Comparison of ENCODE assay signal across 11 cellular contexts in genomic region chr2:219451626-219452360, GRCh38. TPM values are rescaled to one million over a fixed set of nuclear protein-coding genes. Genes with fewer than 3 reads are reported as not detected.
A peak's percentile ranks its signal among the peaks of the same experiment; 100 is the strongest.
DNase-seq lines count a peak whose midpoint lies in the region; ATAC-seq and TF ChIP-seq lines count a peak whose summit lies in the region.
"Had no signal": no experiment of that assay in that cellular context is flagged by ENCODE, and none has a peak within 500 bp of the region (broad histone marks: within the 10 kb centered on the region; RNA-seq: fewer than 3 reads in every experiment).

No MANE protein-coding gene starts in this region.

- H3K36me3 ChIP-seq in heart left ventricle: peaks cover 0 to 22% (median 0%) of the 10 kb centered on the region in 9 donors
- H3K36me3 ChIP-seq: BLaER1 treated with 17β-estradiol and CSF1 and Interleukin-3, amounts not matched to agents 10 nM and 100 nM had no signal

- H2BK15ac ChIP-seq in H9 (ENCODE audit: low read depth, low read length): no peak overlapping the region

- peaks cover 0 to 27% (median 0%) of the 10 kb centered on the region in 9 donors for H3K27me3 ChIP-seq in heart left ventricle
- no peaks in the 10 kb centered on the region; the same call in 1 of the 2 replicates for H3K27me3 ChIP-seq in H9 (ENCODE audit: insufficient read depth, low read length)

- peaks cover 5 to 9% (median 7%) of the 10 kb centered on the region in 3 experiments; a peak in 6 of 7 replicates for H3K36me3 Mint-ChIP-seq in H9 (ENCODE audit: insufficient read depth in 1 of 3, low read depth in 3 of 3)

- no peak overlapping the region for H3K14ac ChIP-seq in H9 (ENCODE audit: insufficient read depth, low read length)

- no peak overlapping the region for H3K4ac ChIP-seq in H9 (ENCODE audit: low read depth, low read length)

- peak overlapping the region in 1 of 3 experiments; percentile 72; a peak in 1 of 7 replicates for H3K27ac Mint-ChIP-seq in H9
- H3K27ac Mint-ChIP-seq: dendritic cell treated with granulocyte-macrophage colony-stimulating factor and Interleukin-4, amounts not matched to agents 40 ng/mL and 50 ng/mL, for 4 days had no signal

- H3K27me3 Mint-ChIP-seq in H9 (ENCODE audit: low read depth): peaks cover 36% of the 10 kb centered on the region

- no peak overlapping the region for H3K4me2 ChIP-seq in H9 (ENCODE audit: insufficient read depth, insufficient read length, low read length)

- no peaks in the 10 kb centered on the region for H3K9me3 ChIP-seq in heart left ventricle
- no peaks in the 10 kb centered on the region for H3K9me3 ChIP-seq in H9 (ENCODE audit: control insufficient read depth, low read depth, low read length)
- H3K9me3 ChIP-seq: BLaER1 treated with 17β-estradiol and CSF1 and Interleukin-3, amounts not matched to agents 10 nM and 100 nM; mucosa of descending colon had no signal

- DNase-seq in DMS 273 (lab: John Stamatoyannopoulos, UW; ENCODE audit: unreplicated experiment): peak; percentile 75
- peak; percentile 69 to 87 (median 84) for DNase-seq in heart left ventricle
- peak; percentile 11 for DNase-seq in putamen (ENCODE audit: low spot score)
- no peak for DNase-seq in ecto neural progenitor cell (ENCODE audit: low spot score)
- no peak for DNase-seq in H9
- DNase-seq: mucosa of descending colon had no signal

- H4K20me1 ChIP-seq in H9 (ENCODE audit: control insufficient read depth, insufficient read depth, insufficient read length): peaks cover 3% of the 10 kb centered on the region

- no peak overlapping the region for H4K91ac ChIP-seq in H9 (ENCODE audit: insufficient read length, low read depth, low read length)

- ATAC-seq in SK-N-SH treated with all-trans-retinoic acid at 6 μM for 48 hours (no peak), heart left ventricle (peak; percentile 11 to 57 (median 48)), HG03280 (IDR thresholded peaks at IDR 0.05; ENCODE audit: unreplicated experiment) (no peak), GM21825 (IDR thresholded peaks at IDR 0.05; ENCODE audit: unreplicated experiment) (no peak)
- ATAC-seq: mucosa of descending colon had no signal

- H3K9me3 Mint-ChIP-seq in H9: no peaks in the 10 kb centered on the region
- H3K9me3 Mint-ChIP-seq: dendritic cell treated with granulocyte-macrophage colony-stimulating factor and Interleukin-4, amounts not matched to agents 40 ng/mL and 50 ng/mL, for 4 days had no signal

- H3K4me1 ChIP-seq in heart left ventricle (peaks cover 0 to 51% (median 19%) of the 10 kb centered on the region in 12 donors), H9 (ENCODE audit: insufficient read depth, low read length) (no peaks in the 10 kb centered on the region)

- no peak overlapping the region for H3K9ac ChIP-seq in H9 (ENCODE audit: extremely low read depth, insufficient read length, low read length)
- H3K9ac ChIP-seq: BLaER1 treated with 17β-estradiol and CSF1 and Interleukin-3, amounts not matched to agents 10 nM and 100 nM had no signal

- H3K4me1 Mint-ChIP-seq in H9: peaks cover 7 to 22% of the 10 kb centered on the region in 2 experiments; a peak in 3 of 4 replicates

- WGBS in heart left ventricle, 4 donors: 56 to 67% (median 61%) methylated on average over 21 of the region's 21 CpGs
- no CpG with 5 or more reads among the region's 21 CpGs for WGBS in H9 (ENCODE audit: extremely low coverage, insufficient read length, low lambda C conversion rate)

- H2BK12ac ChIP-seq in H9 (ENCODE audit: insufficient read length, low read depth, low read length): no peak overlapping the region

- no peak overlapping the region for H4K5ac ChIP-seq in H9 (ENCODE audit: insufficient read length, low read depth, low read length)

- H3K56ac ChIP-seq in H9 (ENCODE audit: insufficient read length, low read depth, low read length): no peak overlapping the region

- no peaks in the 10 kb centered on the region for H3K79me1 ChIP-seq in H9 (ENCODE audit: insufficient read depth, low read depth, low read length, poor library complexity, severe bottlenecking)

- H4K8ac ChIP-seq in H9 (replicated peaks; ENCODE audit: insufficient read length, low read depth, low read length): no peak overlapping the region

- TF ChIP-seq CTCF in heart left ventricle (IDR thresholded peaks at IDR 0.05): no peak
- no peak for TF ChIP-seq CTCF in H9 (conservative IDR thresholded peaks at IDR 0.05)

- no peak for TF ChIP-seq POLR2A in heart left ventricle (IDR thresholded peaks at IDR 0.05)

- no peak overlapping the region for H2AK5ac ChIP-seq in H9 (ENCODE audit: insufficient read length, low read length)

- no peak overlapping the region for H3K4me3 ChIP-seq in heart left ventricle
- H3K4me3 ChIP-seq: BLaER1 treated with 17β-estradiol and CSF1 and Interleukin-3, amounts not matched to agents 10 nM and 100 nM; mucosa of descending colon had no signal

- H3K23me2 ChIP-seq in H9 (ENCODE audit: insufficient read length, low read depth, low read length, poor library complexity, severe bottlenecking): peaks cover 4% of the 10 kb centered on the region

- H3K27ac ChIP-seq in heart left ventricle (peak overlapping the region; percentile 72 to 96 (median 90)), H9 (ENCODE audit: insufficient read length, low read depth, low read length) (no peak overlapping the region)
- H3K27ac ChIP-seq: BLaER1 treated with 17β-estradiol and CSF1 and Interleukin-3, amounts not matched to agents 10 nM and 100 nM had no signal

- no peak overlapping the region for H3T11ph ChIP-seq in H9 (ENCODE audit: low read length)

- no peak overlapping the region for H3K23ac ChIP-seq in H9 (ENCODE audit: insufficient read length, low read depth, low read length)

- H2BK120ac ChIP-seq in H9 (ENCODE audit: low read depth, low read length, poor library complexity, severe bottlenecking): no peak overlapping the region

- no peak overlapping the region for H3K4me3 Mint-ChIP-seq in H9
- H3K4me3 Mint-ChIP-seq: dendritic cell treated with granulocyte-macrophage colony-stimulating factor and Interleukin-4, amounts not matched to agents 40 ng/mL and 50 ng/mL, for 4 days had no signal

- no peak overlapping the region for H2BK20ac ChIP-seq in H9 (ENCODE audit: low read depth, low read length, poor library complexity, severe bottlenecking)

- intact Hi-C loops in heart left ventricle (cut with DNase I): loop anchor here in 2 of 10 donors (2.0 to 10.0 kb wide), 2 partner anchors 17 to 47 kb away; partner anchors contain the start of gene SPEG (in 1 of the 2)

- H2BK5ac ChIP-seq in H9 (ENCODE audit: insufficient read length, low read length): no peak overlapping the region

- no peak overlapping the region for H3K18ac ChIP-seq in H9 (ENCODE audit: insufficient read length, low read depth, low read length)

- H3K79me2 ChIP-seq in H9 (ENCODE audit: insufficient read depth, low read length): no peaks in the 10 kb centered on the region

- no peak overlapping the region for H2AFZ ChIP-seq in H9 (ENCODE audit: low read length)

TF ChIP-seq in SK-N-SH treated with all-trans-retinoic acid at 6 μM for 48 hours, 23 proteins besides CTCF, POLR2A, EP300 and RAD21:
- TF ChIP-seq PATZ1 (CRISPR knock-in tag; IDR thresholded peaks at IDR 0.05; ENCODE audit: borderline replicate concordance): no peak
- 0 out of 2 replicates have a peak, but pooled peaks have one; percentile 17 for TF ChIP-seq CSDC2 (CRISPR knock-in tag; IDR thresholded peaks at IDR 0.05)
TF ChIP-seq in SK-N-SH treated with all-trans-retinoic acid at 6 μM for 48 hours: peak in this region for 1.

RNA-seq across cellular contexts. Expression of gene SPEG, which starts 17.1 kb away (rescaled TPM):
- total RNA-seq in heart left ventricle (100 to 1,000 TPM in 6 of 9 donors, 10 to 100 TPM in 3; 93.6 to 150 (median 114) TPM), H9 (2021) (23.7 and 25.2 TPM in 2 replicates)
- polyA plus RNA-seq in heart left ventricle: 10 to 100 TPM; 64.8 to 92.2 TPM

RNA-seq across cellular contexts. Expression of gene DES, which starts 33.6 kb away (rescaled TPM):
- total RNA-seq in heart left ventricle: over 10,000 TPM in 8 of 9 donors, 1,000 to 10,000 TPM in 1; 9,618 to 28,674 (median 17,979) TPM
- polyA plus RNA-seq in heart left ventricle: over 10,000 TPM; 15,024 to 19,385 TPM
- total RNA-seq in H9 (2021): 3.0 and 4.6 TPM in 2 replicates

RNA-seq across cellular contexts. Expression of gene GMPPA, which starts 46.9 kb away (rescaled TPM):
- total RNA-seq in heart left ventricle (10 to 100 TPM; 15.8 to 31.6 (median 20.1) TPM), H9 (2021) (32.0 and 34.5 TPM in 2 replicates)
- polyA plus RNA-seq in heart left ventricle: 10 to 100 TPM; 18.2 to 35.5 TPM

Comparison
In these comparisons a context has a peak if more than half of its experiments do, and no peak if none do; other contexts are left out.
1. DNase-seq: peak in DMS 273 (single experiment), heart left ventricle (5 of 5) and putamen (single experiment); none in ecto neural progenitor cell (single experiment) and H9 (single experiment).
2. ATAC-seq: peak in heart left ventricle (4 of 4); none in SK-N-SH treated with all-trans-retinoic acid at 6 μM for 48 hours (single experiment), HG03280 (single experiment) and GM21825 (single experiment).
3. RNA of gene DES, which starts 33.6 kb away (total RNA-seq): 9,618 to 28,674 TPM in heart left ventricle; 3.0 to 4.6 TPM in H9; every median in the first group is over 1,000 times any median in the second.